14 cellular contexts compared by ENCODE assay signal in the genomic region with DNA sequence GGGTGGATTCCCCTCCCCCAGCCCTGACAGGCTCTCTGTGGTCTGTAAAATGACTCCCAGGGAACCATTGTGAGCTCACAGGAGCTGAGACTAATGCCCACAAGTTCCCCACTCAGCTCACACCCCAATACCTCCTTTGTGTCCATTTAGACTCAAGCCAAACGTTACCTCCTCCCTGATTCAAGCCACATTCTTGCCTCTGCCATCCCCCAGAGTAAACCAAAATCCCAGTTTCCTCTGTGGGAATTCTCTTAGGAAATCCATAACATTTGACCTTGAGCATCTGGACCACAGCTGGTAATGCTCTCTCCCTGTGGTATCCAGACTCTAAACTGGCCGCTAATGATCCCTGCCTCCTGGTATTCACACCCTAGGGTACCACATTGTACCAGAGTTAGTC.
"Had no signal": no experiment of that assay in that cellular context is flagged by ENCODE, and none has a peak within 500 bp of the region (broad histone marks: within the 10 kb centered on the region; RNA-seq: fewer than 3 reads in every experiment).

No MANE protein-coding gene starts in this region.

- H3K9me3 ChIP-seq: left ventricle myocardium inferior, mucosa of descending colon, upper lobe of left lung had no signal

- H3K27ac ChIP-seq: left ventricle myocardium inferior, upper lobe of left lung had no signal

- H3K27me3 ChIP-seq: upper lobe of left lung had no signal

- DNase-seq: activated CD4-positive, CD25-positive, alpha-beta regulatory T cell treated with anti-CD3 and anti-CD28 coated beads, Interleukin-2, amount 50 U/mL, for 72 hours; activated naive CD4-positive, alpha-beta T cell; activated T-cell treated with anti-CD3 and anti-CD28 coated beads for 4 hours; aorta; dermis blood vessel endothelial cell; effector memory CD8-positive, alpha-beta T cell; foreskin melanocyte; left ventricle myocardium inferior; mucosa of descending colon; naive thymus-derived CD8-positive, alpha-beta T cell; retina; stimulated activated naive CD8-positive, alpha-beta T cell treated with anti-CD3 and anti-CD28 coated beads, Interleukin-15, Interleukin-2, amounts not matched to agents 100 U/mL and 50 U/mL, for 24 hours; T1000 had no signal

- H3K4me3 ChIP-seq: left ventricle myocardium inferior, mucosa of descending colon, upper lobe of left lung had no signal

- H3K4me1 ChIP-seq: left ventricle myocardium inferior, upper lobe of left lung had no signal
